Comparison of ENCODE assay signal across 8 cellular contexts in the genomic region with DNA sequence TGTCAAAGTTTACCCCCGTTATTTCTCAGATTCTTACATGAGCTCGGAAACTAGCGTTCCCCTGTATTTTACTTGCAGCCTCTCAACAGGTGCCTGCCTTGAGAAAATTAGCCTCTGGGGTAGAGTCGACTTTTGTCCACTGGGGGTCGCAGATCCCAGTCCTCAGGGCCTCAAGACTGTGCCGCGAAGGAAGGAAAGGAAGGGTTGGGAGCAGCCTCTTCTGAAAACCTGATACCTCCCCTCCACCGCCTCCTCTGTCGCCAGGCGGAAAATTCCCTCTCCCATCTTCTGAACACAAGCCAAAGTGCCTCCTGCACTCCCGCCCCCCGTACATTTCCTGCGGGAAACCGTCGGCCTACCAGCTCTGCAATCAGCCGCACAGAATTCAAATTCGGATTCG. TPM values are rescaled to one million over a fixed set of nuclear protein-coding genes. Genes with fewer than 3 reads are reported as not detected.
DNase-seq lines count a peak whose midpoint lies in the region; ATAC-seq and TF ChIP-seq lines count a peak whose summit lies in the region.

No MANE protein-coding gene starts in this region.

- H3K36me3 ChIP-seq in HUES6 (ENCODE audit: control insufficient read depth, insufficient read depth, low read length) (no peaks in the 10 kb centered on the region), NT2/D1 (ENCODE audit: insufficient read depth, insufficient read length, low read length) (peaks cover 5% of the 10 kb centered on the region), tibial nerve (no peaks in the 10 kb centered on the region)

- H3K9me3 ChIP-seq in HUES6 (ENCODE audit: control insufficient read depth, insufficient read depth, low read depth, low read length) (no peaks in the 10 kb centered on the region), NT2/D1 (ENCODE audit: insufficient read depth, low read length) (no peaks in the 10 kb centered on the region), tibial nerve (no peaks in the 10 kb centered on the region)

- 1 to 28% methylated on average over 18 of the region's 18 CpGs for WGBS in tibial nerve, 2 donors

- H3K27ac Mint-ChIP-seq in neural crest cell (ENCODE audit: unreplicated experiment): peak overlapping the region; percentile 91

- ATAC-seq in GM18867 (IDR thresholded peaks at IDR 0.05; ENCODE audit: unreplicated experiment) (peak; percentile 36), foreskin keratinocyte (peak; percentile 75)

- H3K4me1 Mint-ChIP-seq in neural crest cell: peaks cover 15% of the 10 kb centered on the region

- H3K9ac ChIP-seq in HUES6 (ENCODE audit: low read length): peak overlapping the region; percentile 83
- H3K9ac ChIP-seq in NT2/D1 (ENCODE audit: insufficient read length, low read depth): peak overlapping the region; percentile 56

- TF ChIP-seq CTCF in AG09309 (IDR thresholded peaks at IDR 0.05; ENCODE audit: control insufficient read depth, insufficient read depth, low read depth, low read length, missing control alignments): peak; percentile 64
- peak; percentile 60 for TF ChIP-seq CTCF in foreskin keratinocyte (conservative IDR thresholded peaks at IDR 0.05)
- TF ChIP-seq CTCF in neural crest cell (conservative IDR thresholded peaks at IDR 0.05): peak; percentile 68
- peak in 3 of 5 experiments; percentile 13 to 40 (median 40) for TF ChIP-seq CTCF in tibial nerve (IDR thresholded peaks at IDR 0.05)

- DNase-seq in AG09309 (ENCODE audit: low read depth) (no peak), NT2/D1 (ENCODE audit: low read depth, low spot score) (peak; percentile 83), foreskin keratinocyte (peak in 1 of 2 donors; percentile 45), neural crest cell (ENCODE audit: low read depth, low spot score) (peak; percentile 53), tibial nerve (ENCODE audit: low spot score in 2 of 2) (peak; percentile 5 to 14)
- DNase-seq in activated effector memory CD4-positive, alpha-beta T cell treated with Interleukin-2 at 50 U/mL for 16 hours: peak; percentile 26

- H3K27ac ChIP-seq in HUES6 (ENCODE audit: low read depth, low read length) (no peak overlapping the region), foreskin keratinocyte (no peak overlapping the region), tibial nerve (peak overlapping the region in 2 of 4 donors; percentile 85 to 88)

- H3K4me3 ChIP-seq in AG09309 (ENCODE audit: control insufficient read depth, low read depth, low read length) (peak overlapping the region; percentile 55), HUES6 (ENCODE audit: low read depth, low read length) (peak overlapping the region; percentile 67), NT2/D1 (ENCODE audit: insufficient read length, low read depth) (peak overlapping the region; percentile 68), tibial nerve (peak overlapping the region; percentile 39 to 67 (median 58))

- TF ChIP-seq EP300 in tibial nerve (IDR thresholded peaks at IDR 0.05): no peak

- H3K27me3 Mint-ChIP-seq in neural crest cell (ENCODE audit: low read depth): no peaks in the 10 kb centered on the region

- H3K27me3 ChIP-seq in HUES6 (ENCODE audit: control insufficient read depth, insufficient read depth, low read length): peaks cover 14% of the 10 kb centered on the region; the same call in 1 of the 2 replicates
- no peaks in the 10 kb centered on the region for H3K27me3 ChIP-seq in NT2/D1 (ENCODE audit: insufficient read depth, insufficient read length)
- H3K27me3 ChIP-seq in foreskin keratinocyte: no peaks in the 10 kb centered on the region
- H3K27me3 ChIP-seq in tibial nerve: peaks cover 0 to 22% of the 10 kb centered on the region in 2 donors

- H3K36me3 Mint-ChIP-seq in neural crest cell (ENCODE audit: low read depth): peaks cover 12% of the 10 kb centered on the region

- no peak for TF ChIP-seq POLR2A in tibial nerve (IDR thresholded peaks at IDR 0.05)

- peaks cover 3% of the 10 kb centered on the region for H3K9me3 Mint-ChIP-seq in neural crest cell

- H3K4me1 ChIP-seq in HUES6 (ENCODE audit: control insufficient read depth, insufficient read depth, low read length) (peaks cover 7% of the 10 kb centered on the region), NT2/D1 (ENCODE audit: insufficient read depth, insufficient read length) (peaks cover 1% of the 10 kb centered on the region), foreskin keratinocyte (no peaks in the 10 kb centered on the region), tibial nerve (peaks cover 0 to 3% (median 0%) of the 10 kb centered on the region in 4 donors)

- H3K4me3 Mint-ChIP-seq in neural crest cell: peak overlapping the region; percentile 97

RNA-seq across cellular contexts. Expression of a gene that starts 44.4 kb away (rescaled TPM):
- total RNA-seq in foreskin keratinocyte (10.3 and 11.1 TPM in 2 replicates), neural crest cell (36.8 and 40.7 TPM in 2 replicates), tibial nerve (1 to 10 TPM; 1.2 to 3.3 (median 2.2) TPM)
- polyA plus RNA-seq in foreskin keratinocyte: 16.0 and 20.0 TPM in 2 replicates
